Comparison of ENCODE assay signal across 1 cellular context in genomic region chr2:230796280-230796862, GRCh38.
TF ChIP-seq lines count a peak whose summit lies in the region.

No MANE protein-coding gene starts in this region.

TF ChIP-seq in SK-N-SH, 30 proteins besides CTCF, POLR2A, EP300 and RAD21 (continued from another document):
- no peak for TF ChIP-seq GATA2 (CRISPR knock-in tag; IDR thresholded peaks at IDR 0.05)
